8 cellular contexts compared by ENCODE assay signal in genomic region chr22:44024288-44024908, GRCh38. TPM values are rescaled to one million over a fixed set of nuclear protein-coding genes. Genes with fewer than 3 reads are reported as not detected.
A peak's percentile ranks its signal among the peaks of the same experiment; 100 is the strongest.
DNase-seq lines count a peak whose midpoint lies in the region; ATAC-seq and TF ChIP-seq lines count a peak whose summit lies in the region.

Gene PARVB, plus strand, starts transcription at chr22:44024302. Its CDS starts 38 bp downstream, at chr22:44024340.

- H3K4me3 ChIP-seq in BJ (ENCODE audit: low read depth, low read length), result peak within 1 kb of the TSS; percentile 60
- H3K4me3 ChIP-seq in HFF-Myc (replicated peaks; ENCODE audit: low read depth, low read length), result peak within 1 kb of the TSS; percentile 77
- H3K4me3 ChIP-seq in esophagus (ENCODE audit: low read depth in 1 of 2, low read length in 2 of 2), result peak within 1 kb of the TSS; percentile 53

- H3K4me3 Mint-ChIP-seq in type B pancreatic cell, result peak within 1 kb of the TSS; percentile 82

- H3K27ac Mint-ChIP-seq in type B pancreatic cell, result peak within 1 kb of the TSS; percentile 56

- H3K4me1 Mint-ChIP-seq in type B pancreatic cell (ENCODE audit: unreplicated experiment), result peaks cover 23% of the 10 kb centered on the region

- H3K27me3 ChIP-seq in BJ (ENCODE audit: control insufficient read depth, insufficient read depth, low read length), result no peaks in the 10 kb centered on the region
- no peaks in the 10 kb centered on the region for H3K27me3 ChIP-seq in esophagus (ENCODE audit: control insufficient read depth in 1 of 2, insufficient read depth in 2 of 2, low read length in 2 of 2)

- H3K9me3 Mint-ChIP-seq in type B pancreatic cell, result no peaks in the 10 kb centered on the region

- H3K9me3 ChIP-seq in esophagus (ENCODE audit: control insufficient read depth in 2 of 2, insufficient read depth in 1 of 2, low read depth in 1 of 2, low read length in 1 of 2), result no peaks in the 10 kb centered on the region

- POLR2A ChIA-PET in BJ (lab: Charles Lee), result no interaction called here

- no peak for DNase-seq in BJ (ENCODE audit: low read depth)
- DNase-seq in HFF-Myc (ENCODE audit: extremely low read depth, low read depth), result no peak
- DNase-seq in activated CD4-positive, CD25-positive, alpha-beta regulatory T cell treated with anti-CD3 and anti-CD28 coated beads, Interleukin-2, amount 50 U/mL, for 72 hours, result peak; percentile 34
- peak; percentile 53 for DNase-seq in myocyte (ENCODE audit: low read depth)
- peak; percentile 70 for DNase-seq in type B pancreatic cell (ENCODE audit: extremely low spot score, unreplicated experiment)

- no peak for ATAC-seq in HG03342 (IDR thresholded peaks at IDR 0.05; ENCODE audit: unreplicated experiment)
- ATAC-seq in HG02981 (IDR thresholded peaks at IDR 0.05; ENCODE audit: unreplicated experiment), result no peak

- no peaks in the 10 kb centered on the region for H3K36me3 ChIP-seq in BJ (ENCODE audit: control insufficient read depth, insufficient read depth, low read length)
- H3K36me3 ChIP-seq in esophagus (ENCODE audit: control insufficient read depth in 2 of 2, insufficient read depth in 2 of 2, low read length in 1 of 2), result no peaks in the 10 kb centered on the region

- CTCF ChIA-PET in BJ (lab: Yijun Ruan, JAX), result no interaction called here

- H3K4me1 ChIP-seq in esophagus (ENCODE audit: control insufficient read depth in 2 of 2, insufficient read depth in 2 of 2, low read length in 1 of 2), result peaks cover 3 to 8% of the 10 kb centered on the region in 2 donors

- H3K36me3 Mint-ChIP-seq in type B pancreatic cell, result no peaks in the 10 kb centered on the region

- 3 to 5% methylated on average over 54 to 82 of the region's 82 CpGs for WGBS in esophagus, 2 donors

- H3K27ac ChIP-seq in esophagus (ENCODE audit: low read depth in 2 of 2, low read length in 1 of 2), result peak within 1 kb of the TSS; percentile 64 to 70

- TF ChIP-seq CTCF in BJ (IDR thresholded peaks at IDR 0.05; ENCODE audit: insufficient read depth, low read depth, low read length) (no peak), HFF-Myc (IDR thresholded peaks at IDR 0.05; ENCODE audit: low read depth, low read length, missing control alignments) (no peak), type B pancreatic cell (conservative IDR thresholded peaks at IDR 0.05) (no peak)

- peaks cover 13% of the 10 kb centered on the region for H3K27me3 Mint-ChIP-seq in type B pancreatic cell

RNA-seq across cellular contexts. Expression of gene PARVB, which starts in this region (rescaled TPM):
- polyA plus RNA-seq in BJ (2011; rRNA removed) (57.8 and 65.8 TPM in 2 replicates), esophagus (1 to 10 TPM; 1.8 to 3.9 TPM)
- polyA minus RNA-seq in BJ (2011; rRNA and poly(A)+ RNA removed), result 21.1 and 28.8 TPM in 2 replicates
- total RNA-seq in myocyte (53.2 and 80.0 TPM in 2 replicates), type B pancreatic cell (ENCODE audit: low replicate concordance) (7.2 and 15.9 TPM in 2 replicates)
- polyA plus RNA-seq in myocyte (2012), result 29.0 TPM

Comparison
In these comparisons a context has a peak if more than half of its experiments do, and no peak if none do; other contexts are left out.
1. RNA of gene PARVB (polyA plus RNA-seq): 57.8 to 65.8 TPM in BJ; 1.8 to 3.9 TPM in esophagus; every median in the first group is over 10 times any median in the second.
2. DNase-seq: peak in activated CD4-positive, CD25-positive, alpha-beta regulatory T cell treated with anti-CD3 and anti-CD28 coated beads, Interleukin-2, amount 50 U/mL, for 72 hours (single experiment), myocyte (single experiment) and type B pancreatic cell (single experiment); none in BJ (single experiment) and HFF-Myc (single experiment).
3. Peak in every context shown above with its lines, with median percentiles within 50 percentile points of each other: H3K4me3 ChIP-seq.